In the genomic region with DNA sequence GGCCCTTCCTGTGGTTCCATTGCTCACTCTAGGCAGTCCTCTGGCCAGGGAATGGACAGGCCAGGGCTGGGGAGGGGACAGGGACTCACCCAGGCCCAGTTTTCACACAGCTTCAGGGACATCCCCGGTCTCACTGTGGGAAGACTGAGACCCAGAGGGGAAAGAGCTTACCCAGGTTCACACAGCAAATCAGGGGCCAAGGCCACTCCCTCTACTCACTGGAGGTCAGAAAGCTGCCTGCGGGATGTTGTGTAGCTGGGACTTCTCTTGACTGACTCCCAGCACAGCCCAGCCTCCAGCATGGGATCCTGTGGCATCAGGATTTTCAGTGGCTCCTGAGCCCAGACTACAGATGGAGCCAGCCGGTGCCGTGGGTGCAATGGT, we compare ENCODE assay signal across 7 cellular contexts.
DNase-seq lines count a peak whose midpoint lies in the region; ATAC-seq and TF ChIP-seq lines count a peak whose summit lies in the region.
"Not testable (repeated sequence)": the region's sequence is repeated elsewhere in the genome, so short reads cannot be mapped to it uniquely, and the experiment has no call there.

No MANE protein-coding gene starts in this region.

- H4K20me1 ChIP-seq in osteoblast (ENCODE audit: insufficient read depth, low read length), result not testable (repeated sequence)

- not testable (repeated sequence) for H3K4me1 ChIP-seq in endodermal cell (ENCODE audit: control insufficient read depth, insufficient read depth, low read length); osteoblast (ENCODE audit: insufficient read depth, low read length)

- not testable (repeated sequence) for H3K9ac ChIP-seq in endodermal cell (ENCODE audit: extremely low read depth, low read length, poor library complexity, severe bottlenecking)

- TF ChIP-seq CTCF in GM13977 (IDR thresholded peaks at IDR 0.05; ENCODE audit: extremely low read depth, insufficient read depth, missing control alignments); endodermal cell (conservative IDR thresholded peaks at IDR 0.05); osteoblast (IDR thresholded peaks at IDR 0.05; ENCODE audit: extremely low read depth, low read depth, low read length): not testable (repeated sequence)

- not testable (repeated sequence) for H3K79me2 ChIP-seq in osteoblast (ENCODE audit: insufficient read depth, low read length)

- not testable (repeated sequence) for H3K36me3 Mint-ChIP-seq in T-helper 2 cell treated with Interferon-gamma antibody and Interleukin-4, amounts not matched to agents 5 μg/mL and 100 μg/mL, for 36 hours (ENCODE audit: low read depth); activated naive CD4-positive, alpha-beta T cell treated with anti-CD3 and anti-CD28 coated beads for 36 hours (ENCODE audit: low read depth); endodermal cell (ENCODE audit: low read depth)

- not testable (repeated sequence) for H3K4me3 Mint-ChIP-seq in T-helper 2 cell treated with Interferon-gamma antibody and Interleukin-4, amounts not matched to agents 5 μg/mL and 100 μg/mL, for 36 hours; activated naive CD4-positive, alpha-beta T cell treated with anti-CD3 and anti-CD28 coated beads for 36 hours; endodermal cell

- not testable (repeated sequence) for H2AFZ ChIP-seq in osteoblast (ENCODE audit: low read length)

- not testable (repeated sequence) for H3K27ac ChIP-seq in endodermal cell (ENCODE audit: low read depth, low read length); osteoblast (ENCODE audit: low read depth, low read length)

- H3K36me3 ChIP-seq in endodermal cell (ENCODE audit: control insufficient read depth, insufficient read depth, low read length); osteoblast (ENCODE audit: insufficient read depth, low read length): not testable (repeated sequence)

- not testable (repeated sequence) for H3K27me3 ChIP-seq in endodermal cell (ENCODE audit: control insufficient read depth, insufficient read depth, low read length, poor library complexity, severe bottlenecking); osteoblast (ENCODE audit: insufficient read depth, low read length)

- peak overlapping the region; percentile 36 for H3K27ac Mint-ChIP-seq in T-helper 2 cell treated with Interferon-gamma antibody and Interleukin-4, amounts not matched to agents 5 μg/mL and 100 μg/mL, for 36 hours
- not testable (repeated sequence) for H3K27ac Mint-ChIP-seq in activated naive CD4-positive, alpha-beta T cell treated with anti-CD3 and anti-CD28 coated beads for 36 hours; endodermal cell

- H3K4me1 Mint-ChIP-seq in T-helper 2 cell treated with Interferon-gamma antibody and Interleukin-4, amounts not matched to agents 5 μg/mL and 100 μg/mL, for 36 hours (ENCODE audit: low read depth); endodermal cell: not testable (repeated sequence)
- peaks cover 11% of the 10 kb centered on the region for H3K4me1 Mint-ChIP-seq in activated naive CD4-positive, alpha-beta T cell treated with anti-CD3 and anti-CD28 coated beads for 36 hours (ENCODE audit: low read depth)

- H3K9me3 ChIP-seq in endodermal cell (ENCODE audit: control insufficient read depth, low read length); osteoblast (ENCODE audit: low read depth, low read length): not testable (repeated sequence)

- intact Hi-C loops in activated naive CD4-positive, alpha-beta T cell treated with anti-CD3 and anti-CD28 coated beads for 36 hours (cut with micrococcal nuclease), result not testable (repeated sequence)

- not testable (repeated sequence) for H3K4me2 ChIP-seq in osteoblast (ENCODE audit: insufficient read depth, low read length)

- in situ Hi-C loops in GM13977 (cut with MboI; ENCODE audit: low pct_unique_long_range_greater_than_20kb, low sequenced_read_pairs, unreplicated experiment), result not testable (repeated sequence)

- not testable (repeated sequence) for H3K27me3 Mint-ChIP-seq in T-helper 2 cell treated with Interferon-gamma antibody and Interleukin-4, amounts not matched to agents 5 μg/mL and 100 μg/mL, for 36 hours (ENCODE audit: low read depth); activated naive CD4-positive, alpha-beta T cell treated with anti-CD3 and anti-CD28 coated beads for 36 hours (ENCODE audit: low read depth); endodermal cell (ENCODE audit: insufficient read depth)

- peak; percentile 6 for ATAC-seq in GM21737 (IDR thresholded peaks at IDR 0.05; ENCODE audit: unreplicated experiment)
- ATAC-seq in HG03432 (IDR thresholded peaks at IDR 0.05; ENCODE audit: unreplicated experiment), result peak; percentile 2

- not testable (repeated sequence) for H3K9me3 Mint-ChIP-seq in T-helper 2 cell treated with Interferon-gamma antibody and Interleukin-4, amounts not matched to agents 5 μg/mL and 100 μg/mL, for 36 hours; activated naive CD4-positive, alpha-beta T cell treated with anti-CD3 and anti-CD28 coated beads for 36 hours; endodermal cell

- CTCF ChIA-PET in activated naive CD4-positive, alpha-beta T cell treated with anti-CD3 and anti-CD28 coated beads for 36 hours (lab: Charles Lee), result not testable (repeated sequence)

- DNase-seq in GM13977 (ENCODE audit: low spot score) (peak; percentile 24), endodermal cell (peak; percentile 58), osteoblast (ENCODE audit: insufficient read length, low spot score, missing footprints) (peak; percentile 76)
- DNase-seq in T-helper 2 cell treated with Interferon-gamma antibody and Interleukin-4, amounts not matched to agents 5 μg/mL and 100 μg/mL, for 36 hours (ENCODE audit: low spot score), result not testable (repeated sequence)
- DNase-seq in activated naive CD4-positive, alpha-beta T cell treated with anti-CD3 and anti-CD28 coated beads for 36 hours, result peak; percentile 7

- H3K4me3 ChIP-seq in endodermal cell (ENCODE audit: low read length); osteoblast (ENCODE audit: insufficient read depth, low read length): not testable (repeated sequence)

- 91% methylated on average over 2 of the region's 4 CpGs; no CpG with 5 or more reads in 1 of the 2 experiments for WGBS in endodermal cell (ENCODE audit: insufficient coverage in 1 of 2, insufficient read length in 1 of 2), 2 experiments
